1 cellular context compared by ENCODE assay signal in the genomic region with DNA sequence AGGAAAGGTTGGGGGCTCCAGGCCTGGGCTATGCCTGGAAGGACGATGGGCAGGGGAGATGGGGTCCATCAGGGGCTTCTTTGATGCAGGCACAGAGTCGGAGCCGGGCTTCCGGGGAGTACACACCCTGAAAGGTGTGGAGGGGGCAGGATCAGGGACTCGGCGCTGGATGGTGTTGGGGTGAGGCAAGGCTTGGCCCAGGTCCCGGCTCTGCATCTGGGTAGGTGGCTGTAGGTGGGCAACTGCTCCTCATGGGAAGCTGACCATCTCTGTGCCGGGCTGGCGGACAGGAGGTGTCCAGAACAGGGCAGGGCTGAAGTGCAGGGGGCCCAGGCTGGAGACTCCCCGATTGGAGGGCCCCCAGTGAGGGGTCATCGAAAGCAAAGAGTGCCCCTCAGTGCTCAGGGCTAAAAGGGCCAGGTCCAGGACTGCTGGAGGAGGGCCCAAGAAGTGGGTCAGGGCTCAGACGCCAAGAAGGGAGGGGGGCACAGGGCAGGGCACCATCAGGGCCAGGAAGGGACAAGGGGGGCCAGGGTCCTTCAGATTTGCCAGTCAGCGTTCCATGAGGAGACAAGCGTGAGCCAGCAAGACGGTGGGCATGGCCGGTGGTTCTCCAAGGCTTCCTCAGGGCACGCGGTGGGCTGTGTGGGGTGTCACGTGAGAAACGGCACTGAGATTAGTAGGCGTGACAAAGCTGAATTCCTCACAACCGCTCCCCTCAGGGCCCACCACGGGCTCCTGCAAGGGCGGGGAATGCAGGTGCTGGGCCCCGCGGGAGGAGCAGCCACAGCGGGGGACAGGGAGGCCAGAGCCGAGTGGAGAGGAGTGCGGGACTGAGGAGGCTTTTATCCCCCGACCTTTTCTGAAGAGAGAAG.
TF ChIP-seq lines count a peak whose summit lies in the region.

No MANE protein-coding gene starts in this region.

TF ChIP-seq in H1, 55 proteins besides CTCF, POLR2A, EP300 and RAD21:
- TF ChIP-seq CBX8 (IDR thresholded peaks at IDR 0.05; ENCODE audit: borderline replicate concordance, low read depth, low read length) (no peak), SP1 (IDR thresholded peaks at IDR 0.05; ENCODE audit: low read depth, low read length) (no peak), NANOG (IDR thresholded peaks at IDR 0.05; ENCODE audit: insufficient read depth, low read depth, low read length, poor library complexity, severe bottlenecking) (no peak), CBX5 (IDR thresholded peaks at IDR 0.05; ENCODE audit: low read depth, low read length) (no peak), KDM1A (IDR thresholded peaks at IDR 0.05; ENCODE audit: borderline replicate concordance, low read length) (no peak), JUND (IDR thresholded peaks at IDR 0.05; ENCODE audit: low read length) (no peak), CHD7 (IDR thresholded peaks at IDR 0.05; ENCODE audit: insufficient replicate concordance, low read length) (no peak), BRCA1 (IDR thresholded peaks at IDR 0.05; ENCODE audit: low read depth, low read length) (no peak), RBBP5 (IDR thresholded peaks at IDR 0.05; ENCODE audit: borderline replicate concordance, low read depth, low read length) (no peak), BACH1 (IDR thresholded peaks at IDR 0.05; ENCODE audit: low read length) (no peak), TCF12 (IDR thresholded peaks at IDR 0.05; ENCODE audit: low read depth, low read length) (no peak), ASH2L (IDR thresholded peaks at IDR 0.05; ENCODE audit: low read length) (no peak), ZNF274 (IDR thresholded peaks at IDR 0.05; ENCODE audit: borderline replicate concordance, extremely low read depth, low read length) (no peak), SP2 (IDR thresholded peaks at IDR 0.05; ENCODE audit: low read length) (no peak), PHF8 (conservative IDR thresholded peaks at IDR 0.05; ENCODE audit: low read depth, low read length) (no peak), RFX5 (IDR thresholded peaks at IDR 0.05; ENCODE audit: borderline replicate concordance, low read depth, low read length) (no peak), SAP30 (IDR thresholded peaks at IDR 0.05; ENCODE audit: insufficient read depth, insufficient replicate concordance, low read length) (no peak), HDAC2 (IDR thresholded peaks at IDR 0.05; ENCODE audit: borderline replicate concordance in 1 of 2, low read depth in 2 of 2, low read length in 2 of 2) (no peak)
- TF ChIP-seq, protein P1, sequence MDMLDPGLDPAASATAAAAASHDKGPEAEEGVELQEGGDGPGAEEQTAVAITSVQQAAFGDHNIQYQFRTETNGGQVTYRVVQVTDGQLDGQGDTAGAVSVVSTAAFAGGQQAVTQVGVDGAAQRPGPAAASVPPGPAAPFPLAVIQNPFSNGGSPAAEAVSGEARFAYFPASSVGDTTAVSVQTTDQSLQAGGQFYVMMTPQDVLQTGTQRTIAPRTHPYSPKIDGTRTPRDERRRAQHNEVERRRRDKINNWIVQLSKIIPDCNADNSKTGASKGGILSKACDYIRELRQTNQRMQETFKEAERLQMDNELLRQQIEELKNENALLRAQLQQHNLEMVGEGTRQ (IDR thresholded peaks at IDR 0.05; ENCODE audit: low read length) = no peak
